In genomic region chr20:24878657-24879056, GRCh38 we compare ENCODE assay signal across 22 cellular contexts.
"Had no signal": no experiment of that assay in that cellular context is flagged by ENCODE, and none has a peak within 500 bp of the region (broad histone marks: within the 10 kb centered on the region; RNA-seq: fewer than 3 reads in every experiment).

No MANE protein-coding gene starts in this region.

- H3K9me3 ChIP-seq: colonic mucosa had no signal

- H3K4me3 ChIP-seq: colonic mucosa, esophagus squamous epithelium, gastrocnemius medialis, heart right ventricle, left lung, lower lobe of right lung had no signal

- DNase-seq: colonic mucosa; cortex of kidney; effector CD8-positive, alpha-beta T cell; effector memory CD8-positive, alpha-beta T cell; endodermal cell; erythroblast; esophagus squamous epithelium; foreskin fibroblast; foreskin melanocyte; gastrocnemius medialis; glutamatergic neuron; heart right ventricle; hippocampal formation; left cardiac atrium; left lung; left ventricle myocardium superior; lower lobe of right lung; mammary epithelial cell; mesendoderm; midbrain had no signal

- ATAC-seq: effector memory CD8-positive, alpha-beta T cell; esophagus mucosa; gastrocnemius medialis; heart right ventricle; left cardiac atrium; left lung; left ventricle myocardium superior; lower lobe of right lung had no signal

- H3K4me1 ChIP-seq: colonic mucosa, esophagus squamous epithelium, gastrocnemius medialis, heart right ventricle, left lung, lower lobe of right lung had no signal

- H3K27me3 ChIP-seq: colonic mucosa, gastrocnemius medialis, left lung had no signal

- H3K27ac ChIP-seq: colonic mucosa, epithelial cell of prostate, esophagus squamous epithelium, gastrocnemius medialis, heart right ventricle, left lung, lower lobe of right lung had no signal

- H3K36me3 ChIP-seq: colonic mucosa, esophagus squamous epithelium, gastrocnemius medialis, heart right ventricle, left lung, lower lobe of right lung had no signal
